In genomic region chr3:187746059-187746453, GRCh38 we compare ENCODE assay signal across 1 cellular context.
TF ChIP-seq lines count a peak whose summit lies in the region.

No MANE protein-coding gene starts in this region.

TF ChIP-seq in SK-N-SH treated with all-trans-retinoic acid at 6 μM for 48 hours, 23 proteins besides CTCF, POLR2A, EP300 and RAD21 (continued from another document):
- TF ChIP-seq POU6F1 (CRISPR knock-in tag; IDR thresholded peaks at IDR 0.05; ENCODE audit: borderline replicate concordance, low read depth) (no peak), CSRNP3 (CRISPR knock-in tag; IDR thresholded peaks at IDR 0.05) (no peak), PATZ1 (CRISPR knock-in tag; IDR thresholded peaks at IDR 0.05; ENCODE audit: borderline replicate concordance) (no peak), ZFP3 (CRISPR knock-in tag; IDR thresholded peaks at IDR 0.05) (no peak), ZNF70 (CRISPR knock-in tag; IDR thresholded peaks at IDR 0.05) (no peak), ZNF565 (CRISPR knock-in tag; conservative IDR thresholded peaks at IDR 0.05; ENCODE audit: low read depth) (no peak), TCF4 (CRISPR knock-in tag; IDR thresholded peaks at IDR 0.05; ENCODE audit: borderline replicate concordance) (no peak), RARB (CRISPR knock-in tag; IDR thresholded peaks at IDR 0.05) (no peak), ESRRG (CRISPR knock-in tag; IDR thresholded peaks at IDR 0.05) (no peak)
TF ChIP-seq in SK-N-SH treated with all-trans-retinoic acid at 6 μM for 48 hours: peak in this region for 0.
